ENCODE assay signal across 18 cellular contexts in the genomic region with DNA sequence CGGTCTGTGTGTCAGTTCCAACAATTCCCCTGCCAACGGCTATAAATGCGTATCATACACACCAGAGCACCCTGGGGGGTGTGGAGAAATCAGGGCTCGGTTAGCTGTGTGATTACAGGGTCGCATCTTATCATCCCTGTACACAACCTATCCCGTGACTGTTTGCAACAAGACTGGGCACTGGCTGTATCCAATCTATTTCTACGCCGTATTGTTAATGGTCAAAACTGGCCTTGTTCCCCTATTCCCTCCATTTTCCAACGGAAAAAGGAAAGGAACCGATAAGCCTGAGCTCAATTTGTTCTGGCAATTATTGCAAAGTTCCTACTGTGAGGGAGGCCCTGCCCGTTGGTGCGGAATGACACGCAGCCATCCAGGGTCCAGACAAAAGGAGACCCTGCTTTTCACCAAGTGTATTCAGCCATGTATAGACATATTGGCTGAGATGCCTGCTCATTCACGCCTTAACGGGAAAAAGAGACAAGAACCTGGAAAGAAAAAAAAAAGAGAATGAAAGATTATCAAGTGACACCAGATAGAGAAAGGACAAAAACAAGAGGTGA.
"Had no signal": no experiment of that assay in that cellular context is flagged by ENCODE, and none has a peak within 500 bp of the region (broad histone marks: within the 10 kb centered on the region; RNA-seq: fewer than 3 reads in every experiment).

No MANE protein-coding gene starts in this region.

- H3K4me1 ChIP-seq: foreskin keratinocyte, lower lobe of right lung, right lobe of liver, tibial artery, upper lobe of right lung had no signal

- H3K36me3 Mint-ChIP-seq: memory B cell; mesothelial cell of epicardium; natural killer cell; stimulated activated effector memory CD8-positive, alpha-beta T cell treated with anti-CD3 and anti-CD28 coated beads, Interleukin-12 subunit alpha, Interleukin-12 subunit beta, amount 100 ng/mL, for 72 hours had no signal

- FAIRE-seq: kidney had no signal

- H3K9me3 Mint-ChIP-seq: effector memory CD8-positive, alpha-beta T cell; memory B cell; mesothelial cell of epicardium; stimulated activated effector memory CD8-positive, alpha-beta T cell treated with anti-CD3 and anti-CD28 coated beads, Interleukin-12 subunit alpha, Interleukin-12 subunit beta, amount 100 ng/mL, for 72 hours; stimulated activated naive CD8-positive, alpha-beta T cell treated with anti-CD3 and anti-CD28 coated beads, Interleukin-15, Interleukin-2, amounts not matched to agents 100 ng/mL and 50 ng/mL, for 24 hours had no signal

- H3K27ac Mint-ChIP-seq: effector memory CD8-positive, alpha-beta T cell; mesothelial cell of epicardium; natural killer cell; stimulated activated effector memory CD8-positive, alpha-beta T cell treated with anti-CD3 and anti-CD28 coated beads, Interleukin-12 subunit alpha, Interleukin-12 subunit beta, amount 100 ng/mL, for 72 hours; stimulated activated naive CD8-positive, alpha-beta T cell treated with anti-CD3 and anti-CD28 coated beads, Interleukin-15, Interleukin-2, amounts not matched to agents 100 ng/mL and 50 ng/mL, for 24 hours had no signal

- H3K9me3 ChIP-seq: left ventricle myocardium inferior, lower lobe of right lung, right lobe of liver, tibial artery, upper lobe of right lung had no signal

- H3K4me1 Mint-ChIP-seq: memory B cell; natural killer cell; stimulated activated effector memory CD8-positive, alpha-beta T cell treated with anti-CD3 and anti-CD28 coated beads, Interleukin-12 subunit alpha, Interleukin-12 subunit beta, amount 100 ng/mL, for 72 hours had no signal

- H3K27me3 Mint-ChIP-seq: effector memory CD8-positive, alpha-beta T cell; memory B cell had no signal

- H3K36me3 ChIP-seq: left ventricle myocardium inferior, lower lobe of right lung, right lobe of liver, tibial artery, upper lobe of right lung had no signal

- H3K4me3 ChIP-seq: coronary artery, left ventricle myocardium inferior, lower lobe of right lung, right lobe of liver, tibial artery, upper lobe of right lung had no signal

- H3K4me3 Mint-ChIP-seq: effector memory CD8-positive, alpha-beta T cell; memory B cell; mesothelial cell of epicardium; natural killer cell; stimulated activated effector memory CD8-positive, alpha-beta T cell treated with anti-CD3 and anti-CD28 coated beads, Interleukin-12 subunit alpha, Interleukin-12 subunit beta, amount 100 ng/mL, for 72 hours; stimulated activated naive CD8-positive, alpha-beta T cell treated with anti-CD3 and anti-CD28 coated beads, Interleukin-15, Interleukin-2, amounts not matched to agents 100 ng/mL and 50 ng/mL, for 24 hours had no signal

- DNase-seq: central memory CD4-positive, alpha-beta T cell; effector memory CD8-positive, alpha-beta T cell; foreskin keratinocyte; kidney; left cardiac atrium; left ventricle myocardium inferior; lower lobe of right lung; natural killer cell; right lobe of liver; stimulated activated CD4-positive, alpha-beta T cell treated with anti-CD3 and anti-CD28 coated beads, Interleukin-4, amount 100 ng/mL, for 1 hour; stimulated activated CD8-positive, alpha-beta memory T cell treated with anti-CD3 and anti-CD28 coated beads, Interleukin-4, amount 100 ng/mL, for 48 hours; tibial artery; upper lobe of right lung had no signal

- H3K27ac ChIP-seq: coronary artery, foreskin keratinocyte, left ventricle myocardium inferior, lower lobe of right lung, right lobe of liver, tibial artery, upper lobe of right lung had no signal

- H3K27me3 ChIP-seq: right lobe of liver, tibial artery, upper lobe of right lung had no signal
